ENCODE assay signal across 17 cellular contexts in the genomic region with DNA sequence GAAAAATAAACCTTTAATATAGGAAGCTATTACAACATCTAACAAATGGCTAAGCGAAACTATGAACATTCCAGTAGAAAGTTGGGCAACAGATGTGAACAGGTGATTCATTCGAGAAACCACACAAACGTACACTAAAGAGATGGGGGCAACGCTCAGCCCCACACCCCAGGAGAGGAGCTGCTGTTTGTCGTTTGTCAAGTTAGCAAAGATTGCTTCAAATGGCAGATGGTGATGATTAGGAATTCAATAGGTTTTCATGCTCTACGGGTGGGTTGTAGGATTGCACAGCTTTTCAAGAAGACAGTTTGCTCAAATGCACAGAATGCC.
"Had no signal": no experiment of that assay in that cellular context is flagged by ENCODE, and none has a peak within 500 bp of the region (broad histone marks: within the 10 kb centered on the region; RNA-seq: fewer than 3 reads in every experiment).

No MANE protein-coding gene starts in this region.

- H3K36me3 ChIP-seq: cardiac muscle cell, gastroesophageal sphincter, heart right ventricle, pancreas, stomach, upper lobe of right lung had no signal

- H3K4me1 ChIP-seq: gastroesophageal sphincter, heart right ventricle, pancreas, testis, upper lobe of right lung had no signal

- H3K4me3 Mint-ChIP-seq: activated naive CD8-positive, alpha-beta T cell treated with anti-CD3 and anti-CD28 coated beads, Interleukin-2, amount 50 U/mL, for 24 hours had no signal

- H3K27ac Mint-ChIP-seq: activated naive CD8-positive, alpha-beta T cell treated with anti-CD3 and anti-CD28 coated beads, Interleukin-2, amount 50 U/mL, for 24 hours had no signal

- ATAC-seq: activated naive CD8-positive, alpha-beta T cell treated with anti-CD3 and anti-CD28 coated beads, Interleukin-2, amount 50 U/mL, for 24 hours; gastroesophageal sphincter; heart right ventricle; pancreas; upper lobe of right lung had no signal

- H3K9me3 Mint-ChIP-seq: activated naive CD8-positive, alpha-beta T cell treated with anti-CD3 and anti-CD28 coated beads, Interleukin-2, amount 50 U/mL, for 24 hours had no signal

- DNase-seq: activated CD4-positive, alpha-beta T cell treated with anti-CD3 and anti-CD28 coated beads, Interleukin-2, amount 50 U/mL, for 1 hour; activated CD8-positive, alpha-beta memory T cell treated with anti-CD3 and anti-CD28 coated beads for 24 hours; activated naive CD4-positive, alpha-beta T cell; activated naive CD8-positive, alpha-beta T cell treated with anti-CD3 and anti-CD28 coated beads, Interleukin-2, amount 50 U/mL, for 24 hours; dorsolateral prefrontal cortex; erythroblast; heart right ventricle; stimulated activated CD4-positive, alpha-beta T cell treated with anti-CD3 and anti-CD28 coated beads, Interleukin-12 subunit alpha, Interleukin-12 subunit beta, amount 100 ng/mL, for 4 hours; stimulated activated CD4-positive, alpha-beta T cell treated with anti-CD3 and anti-CD28 coated beads, Interleukin-2, amount 100 ng/mL, for 24 hours; stomach; T-helper 9 cell; testis; upper lobe of right lung had no signal

- H3K4me3 ChIP-seq: cardiac muscle cell, dorsolateral prefrontal cortex, gastroesophageal sphincter, heart right ventricle, lung, pancreas, stomach, testis, upper lobe of right lung had no signal

- H3K27me3 ChIP-seq: cardiac muscle cell, dorsolateral prefrontal cortex, gastroesophageal sphincter, pancreas, testis, upper lobe of right lung had no signal

- H3K27ac ChIP-seq: cardiac muscle cell, dorsolateral prefrontal cortex, gastroesophageal sphincter, heart right ventricle, pancreas, stomach, testis, upper lobe of right lung had no signal

- H3K9me3 ChIP-seq: gastroesophageal sphincter, heart right ventricle, pancreas, stomach, testis, upper lobe of right lung had no signal
